8 cellular contexts compared by ENCODE assay signal in genomic region chr6:33201147-33201545, GRCh38. TPM values are rescaled to one million over a fixed set of nuclear protein-coding genes. Genes with fewer than 3 reads are reported as not detected.
DNase-seq lines count a peak whose midpoint lies in the region; ATAC-seq and TF ChIP-seq lines count a peak whose summit lies in the region.

No MANE protein-coding gene starts in this region.

- H3K4me3 ChIP-seq in ACC112 (ENCODE audit: low read depth, low read length) (peak overlapping the region; percentile 99), HUES64 (ENCODE audit: low read length) (peak overlapping the region; percentile 83), mucosa of descending colon (peak overlapping the region; percentile 86)

- H3K9me3 ChIP-seq in HUES64 (ENCODE audit: insufficient read depth, low read depth, low read length) (no peaks in the 10 kb centered on the region), mucosa of descending colon (no peaks in the 10 kb centered on the region)

- H3K36me3 ChIP-seq in ACC112 (ENCODE audit: insufficient read depth, low read length) (peaks cover 15% of the 10 kb centered on the region; the same call in 1 of the 2 replicates), HUES64 (ENCODE audit: insufficient read depth, low read length) (peaks cover 36% of the 10 kb centered on the region), mucosa of descending colon (ENCODE audit: low read depth) (peaks cover 3% of the 10 kb centered on the region)

- WGBS in HUES64 = 5% methylated on average over 14 of the region's 14 CpGs

- peak overlapping the region; percentile 93 for H3K9ac ChIP-seq in HUES64 (ENCODE audit: low read depth, low read length)

- H2AFZ ChIP-seq in ACC112 (ENCODE audit: low read length, unreplicated experiment) = peak overlapping the region; percentile 87

- peak overlapping the region; percentile 99 for H3K4me3 Mint-ChIP-seq in chondrocyte (ENCODE audit: unreplicated experiment)

- peak overlapping the region; percentile 94 for H3K27ac ChIP-seq in ACC112 (ENCODE audit: low read depth, low read length)
- peak overlapping the region; percentile 99 for H3K27ac ChIP-seq in HUES64 (ENCODE audit: low read depth, low read length)

- peaks cover 29% of the 10 kb centered on the region for H3K36me3 Mint-ChIP-seq in chondrocyte (ENCODE audit: low read depth)

- no peaks in the 10 kb centered on the region for H3K27me3 Mint-ChIP-seq in chondrocyte (ENCODE audit: low read depth)

- peaks cover 74% of the 10 kb centered on the region for H3K4me1 Mint-ChIP-seq in chondrocyte (ENCODE audit: low read depth)

- DNase-seq in chondrocyte (ENCODE audit: low spot score) (no peak), mucosa of descending colon (peak; percentile 35 to 65 (median 60)), D341Med (ENCODE audit: low spot score) (no peak), G401 (ENCODE audit: low spot score) (no peak)

- TF ChIP-seq CTCF in chondrocyte (IDR thresholded peaks at IDR 0.05) (peak; percentile 22), mucosa of descending colon (IDR thresholded peaks at IDR 0.05) (no peak)

- H3K4me1 ChIP-seq in ACC112 (ENCODE audit: control insufficient read depth, insufficient read depth, low read length, unreplicated experiment) = peaks cover 50% of the 10 kb centered on the region
- H3K4me1 ChIP-seq in HUES64 (ENCODE audit: insufficient read depth, low read length) = peaks cover 26% of the 10 kb centered on the region
- H3K4me1 ChIP-seq in mucosa of descending colon (ENCODE audit: low read depth) = peaks cover 44% of the 10 kb centered on the region

- in situ Hi-C loops in G401 (cut with HindIII; ENCODE audit: low sequenced_read_pairs) = no loop called here

- H3K27ac Mint-ChIP-seq in chondrocyte (ENCODE audit: unreplicated experiment) = peak overlapping the region; percentile 100

- ATAC-seq in mucosa of descending colon (no peak), GM21529 (IDR thresholded peaks at IDR 0.05; ENCODE audit: unreplicated experiment) (no peak), GM19452 (IDR thresholded peaks at IDR 0.05; ENCODE audit: unreplicated experiment) (no peak)

- intact Hi-C loops in mucosa of descending colon (cut with DNase I, micrococcal nuclease) = no loop called here

- peaks cover 47% of the 10 kb centered on the region for H3K79me2 ChIP-seq in ACC112 (ENCODE audit: control insufficient read depth, insufficient read depth, low read length, unreplicated experiment)

- H3K9me3 Mint-ChIP-seq in chondrocyte (ENCODE audit: low read depth) = no peaks in the 10 kb centered on the region

- H3K27me3 ChIP-seq in ACC112 (ENCODE audit: insufficient read depth, low read length) (no peaks in the 10 kb centered on the region), HUES64 (ENCODE audit: insufficient read depth, low read length) (peaks cover 12% of the 10 kb centered on the region)

RNA-seq across cellular contexts. Expression of gene SLC39A7, which starts 0.5 kb away (rescaled TPM):
- 75.8 TPM for polyA plus RNA-seq in HUES64 (2013, experiment 1 of 2)
- polyA plus RNA-seq in HUES64 (2013, experiment 2 of 2) = 72.8 TPM
- 222 to 238 TPM (median 225 TPM) in 3 replicates for total RNA-seq in chondrocyte
- total RNA-seq in mucosa of descending colon = 100 to 1,000 TPM in 2 of 3 donors, 10 to 100 TPM in 1; 96.9 to 159 (median 106) TPM
- 102 and 108 TPM in 2 replicates for total RNA-seq in G401 (2014; rRNA removed; shearing (Covaris generic))

RNA-seq across cellular contexts. Expression of gene RXRB, which starts 0.7 kb away (rescaled TPM):
- 13.1 TPM for polyA plus RNA-seq in HUES64 (2013, experiment 1 of 2)
- polyA plus RNA-seq in HUES64 (2013, experiment 2 of 2) = 12.7 TPM
- total RNA-seq in chondrocyte = 45.1 to 51.5 TPM (median 46.5 TPM) in 3 replicates
- total RNA-seq in mucosa of descending colon = 10 to 100 TPM; 45.4 to 51.1 (median 51.1) TPM
- total RNA-seq in G401 (2014; rRNA removed; shearing (Covaris generic)) = 11.5 and 18.8 TPM in 2 replicates

RNA-seq across cellular contexts. Expression of gene HSD17B8, which starts 3.3 kb away (rescaled TPM):
- polyA plus RNA-seq in HUES64 (2013, experiment 1 of 2) = 3.5 TPM
- 3.2 TPM for polyA plus RNA-seq in HUES64 (2013, experiment 2 of 2)
- 0.60 to 2.8 TPM (median 1.1 TPM) in 3 replicates for total RNA-seq in chondrocyte
- total RNA-seq in mucosa of descending colon = 10 to 100 TPM; 12.3 to 23.2 (median 19.7) TPM
- total RNA-seq in G401 (2014; rRNA removed; shearing (Covaris generic)) = 13.3 and 18.2 TPM in 2 replicates

RNA-seq across cellular contexts. Expression of gene RING1, which starts 7.2 kb away (rescaled TPM):
- polyA plus RNA-seq in HUES64 (2013, experiment 1 of 2) = 27.4 TPM
- 29.5 TPM for polyA plus RNA-seq in HUES64 (2013, experiment 2 of 2)
- total RNA-seq in chondrocyte (42.8 to 49.7 TPM (median 44.5 TPM) in 3 replicates), mucosa of descending colon (10 to 100 TPM; 28.4 to 45.1 (median 30.3) TPM)
- 51.2 and 53.3 TPM in 2 replicates for total RNA-seq in G401 (2014; rRNA removed; shearing (Covaris generic))

RNA-seq across cellular contexts. Expression of gene COL11A2, which starts 8.9 kb away (rescaled TPM):
- 0.70 TPM for polyA plus RNA-seq in HUES64 (2013, experiment 1 of 2)
- polyA plus RNA-seq in HUES64 (2013, experiment 2 of 2) = 0.63 TPM
- total RNA-seq in chondrocyte (2.8 to 10.0 TPM (median 10.0 TPM) in 3 replicates), mucosa of descending colon (1 to 10 TPM in 1 of 3 donors, under 1 TPM in 2; 0.27 to 1.1 (median 0.52) TPM)
- total RNA-seq in G401 (2014; rRNA removed; shearing (Covaris generic)) = 7.0 and 10.4 TPM in 2 replicates

Comparison
In these comparisons a context has a peak if more than half of its experiments do, and no peak if none do; other contexts are left out.
1. DNase-seq: peak in mucosa of descending colon (3 of 3); none in chondrocyte (single experiment), D341Med (single experiment) and G401 (single experiment).
2. Peak in every context shown above with its lines, with median percentiles within 50 percentile points of each other: H3K4me3 ChIP-seq.